26 cellular contexts compared by ENCODE assay signal in genomic region chr5:74104469-74104868, GRCh38.
DNase-seq lines count a peak whose midpoint lies in the region; ATAC-seq and TF ChIP-seq lines count a peak whose summit lies in the region.
"Had no signal": no experiment of that assay in that cellular context is flagged by ENCODE, and none has a peak within 500 bp of the region (broad histone marks: within the 10 kb centered on the region; RNA-seq: fewer than 3 reads in every experiment).

No MANE protein-coding gene starts in this region.

- intact Hi-C loops in left colon (cut with DNase I, micrococcal nuclease) = no loop called here
- intact Hi-C loops in mucosa of descending colon (cut with DNase I, micrococcal nuclease) = no loop called here

- H3K79me2 ChIP-seq in osteoblast (ENCODE audit: insufficient read depth, low read length) = no peaks in the 10 kb centered on the region
- H3K79me2 ChIP-seq: parathyroid adenoma had no signal

- H3K27me3 ChIP-seq in osteoblast (ENCODE audit: insufficient read depth, low read length) = peaks cover 1% of the 10 kb centered on the region
- H3K27me3 ChIP-seq: right atrium auricular region had no signal

- H2AFZ ChIP-seq in osteoblast (ENCODE audit: low read length) = no peak overlapping the region
- H2AFZ ChIP-seq: parathyroid adenoma had no signal

- H3K36me3 ChIP-seq in osteoblast (ENCODE audit: insufficient read depth, low read length) (no peaks in the 10 kb centered on the region), mucosa of descending colon (ENCODE audit: low read depth) (no peaks in the 10 kb centered on the region)
- H3K36me3 ChIP-seq: right atrium auricular region had no signal

- H4K20me1 ChIP-seq in osteoblast (ENCODE audit: insufficient read depth, low read length) = no peaks in the 10 kb centered on the region

- H3K9me3 ChIP-seq in osteoblast (ENCODE audit: low read depth, low read length) = no peaks in the 10 kb centered on the region
- no peaks in the 10 kb centered on the region for H3K9me3 ChIP-seq in mucosa of descending colon

- peak; percentile 72 for DNase-seq in NCI-H69 (lab: John Stamatoyannopoulos, UW)
- no peak for DNase-seq in left colon
- peak; percentile 22 for DNase-seq in osteoblast (ENCODE audit: insufficient read length, low spot score, missing footprints)
- no peak for DNase-seq in mucosa of descending colon
- DNase-seq: activated CD4-positive, alpha-beta memory T cell treated with anti-CD3 and anti-CD28 coated beads for 36 hours; activated naive CD4-positive, alpha-beta T cell; activated naive CD8-positive, alpha-beta T cell treated with anti-CD3 and anti-CD28 coated beads, Interleukin-2, amount 50 U/mL, for 24 hours; activated T-cell treated with anti-CD3 and anti-CD28 coated beads, Interleukin-2, amount 50 U/mL, for 72 hours; caudate nucleus; COR-L47; DMS53; effector memory CD8-positive, alpha-beta T cell; H7; islet precursor cell; natural killer cell; NCI-H1694; NCI-H446 treated with DMSO at 0.1 percent for 48 hours; OCI-M1; stimulated activated naive CD4-positive, alpha-beta T cell treated with Interleukin-2 at 50 U/mL for 16 hours had no signal

- H3K4me2 ChIP-seq in osteoblast (ENCODE audit: insufficient read depth, low read length) = no peak overlapping the region
- H3K4me2 ChIP-seq: smooth muscle cell had no signal

- peak overlapping the region; percentile 91 for H3K27ac ChIP-seq in C4-2B
- H3K27ac ChIP-seq in osteoblast (ENCODE audit: low read depth, low read length) = no peak overlapping the region
- H3K27ac ChIP-seq: parathyroid adenoma, right atrium auricular region, SK-N-MC had no signal

- H3K4me1 ChIP-seq in osteoblast (ENCODE audit: insufficient read depth, low read length) = no peaks in the 10 kb centered on the region
- no peaks in the 10 kb centered on the region for H3K4me1 ChIP-seq in mucosa of descending colon (ENCODE audit: low read depth)
- H3K4me1 ChIP-seq: parathyroid adenoma had no signal

- H3K4me3 ChIP-seq in osteoblast (ENCODE audit: insufficient read depth, low read length) (no peak overlapping the region), mucosa of descending colon (no peak overlapping the region)
- H3K4me3 ChIP-seq: right atrium auricular region, SK-N-MC, smooth muscle cell had no signal

- ATAC-seq in left colon (peak; percentile 22), GM18867 (IDR thresholded peaks at IDR 0.05; ENCODE audit: unreplicated experiment) (no peak), mucosa of descending colon (no peak), HG02642 (IDR thresholded peaks at IDR 0.05; ENCODE audit: poor library complexity, unreplicated experiment) (no peak)
- ATAC-seq: activated naive CD8-positive, alpha-beta T cell treated with anti-CD3 and anti-CD28 coated beads, Interleukin-2, amount 50 U/mL, for 24 hours; activated T-cell treated with anti-CD3 and anti-CD28 coated beads, Interleukin-2, amount 50 U/mL, for 72 hours; effector memory CD8-positive, alpha-beta T cell; natural killer cell had no signal

- no peak for TF ChIP-seq CTCF in C4-2B (conservative IDR thresholded peaks at IDR 0.05)
- no peak for TF ChIP-seq CTCF in osteoblast (IDR thresholded peaks at IDR 0.05; ENCODE audit: extremely low read depth, low read depth, low read length)
- no peak for TF ChIP-seq CTCF in mucosa of descending colon (IDR thresholded peaks at IDR 0.05)

Comparison
In these comparisons a context has a peak if more than half of its experiments do, and no peak if none do; other contexts are left out.
1. DNase-seq: peak in NCI-H69 (single experiment) and osteoblast (single experiment); none in left colon (0 of 2) and mucosa of descending colon (0 of 3).